2 cellular contexts compared by ENCODE assay signal in the genomic region with DNA sequence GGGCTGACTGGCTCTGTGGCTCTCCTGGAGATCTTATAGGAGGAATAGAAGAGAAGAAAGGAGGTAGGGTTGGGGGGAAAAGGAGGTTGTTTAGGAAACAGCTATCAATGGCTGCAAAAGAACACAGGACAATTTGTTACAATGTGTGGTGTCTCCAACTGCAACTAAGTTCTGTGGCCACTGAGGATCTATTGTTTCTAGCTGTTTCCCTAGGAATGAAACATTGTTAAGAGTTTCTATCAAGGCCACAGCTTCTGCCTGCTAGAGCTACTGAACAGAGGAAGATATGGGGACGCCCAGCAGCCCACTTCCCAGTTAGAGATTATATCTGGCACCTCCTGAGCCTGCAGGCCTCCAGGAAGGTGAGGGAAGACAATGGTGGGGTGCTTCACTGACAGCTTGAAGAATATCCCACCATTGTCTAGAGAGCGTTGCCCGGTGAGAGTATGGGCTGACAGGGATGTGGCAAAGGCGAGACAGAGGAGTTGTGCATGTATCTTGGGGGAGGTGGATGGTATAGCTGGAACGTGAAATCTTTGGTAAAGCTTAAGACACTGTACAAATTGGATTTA.
TF ChIP-seq lines count a peak whose summit lies in the region.

No MANE protein-coding gene starts in this region.

TF ChIP-seq in HepG2, 621 proteins besides CTCF, POLR2A, EP300 and RAD21:
- TF ChIP-seq POLR2G (IDR thresholded peaks at IDR 0.05; ENCODE audit: low read depth, low read length), result peak; percentile 29; the same call in 1 of the 2 replicates
- no peak for TF ChIP-seq MTA1 (CRISPR knock-in tag; IDR thresholded peaks at IDR 0.05; ENCODE audit: borderline replicate concordance)
- TF ChIP-seq SYNCRIP (IDR thresholded peaks at IDR 0.05; ENCODE audit: insufficient read depth, low read depth, low read length), result no peak
- no peak for TF ChIP-seq CHCHD3 (CRISPR knock-in tag; IDR thresholded peaks at IDR 0.05)
- no peak for TF ChIP-seq NR3C1 (CRISPR knock-in tag; IDR thresholded peaks at IDR 0.05)
- TF ChIP-seq SALL1 (CRISPR knock-in tag; IDR thresholded peaks at IDR 0.05), result no peak
- 0 out of 2 replicates have a peak, but pooled peaks have one; percentile 2 for TF ChIP-seq PAF1 (CRISPR knock-in tag; IDR thresholded peaks at IDR 0.05)
- no peak for TF ChIP-seq GABPB1 (CRISPR knock-in tag; IDR thresholded peaks at IDR 0.05)
- TF ChIP-seq MLLT10 (CRISPR knock-in tag; IDR thresholded peaks at IDR 0.05), result peak; percentile 48; the same call in 1 of the 2 replicates
- no peak for TF ChIP-seq POGZ (CRISPR knock-in tag; IDR thresholded peaks at IDR 0.05)
- TF ChIP-seq, protein P1, sequence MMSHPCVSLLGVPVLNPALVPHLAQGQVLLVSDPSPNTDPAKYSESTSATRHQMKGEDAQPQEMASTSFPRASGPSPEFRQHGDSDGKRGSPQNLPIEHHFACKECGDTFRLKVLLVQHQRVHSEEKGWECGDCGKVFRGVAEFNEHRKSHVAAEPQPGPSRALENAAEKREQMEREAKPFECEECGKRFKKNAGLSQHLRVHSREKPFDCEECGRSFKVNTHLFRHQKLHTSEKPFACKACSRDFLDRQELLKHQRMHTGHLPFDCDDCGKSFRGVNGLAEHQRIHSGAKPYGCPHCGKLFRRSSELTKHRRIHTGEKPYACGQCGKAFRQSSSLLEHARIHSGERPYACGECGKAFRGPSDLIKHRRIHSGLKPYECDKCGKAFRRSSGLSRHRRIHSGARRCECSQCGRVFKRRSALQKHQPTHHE (CRISPR knock-in tag; IDR thresholded peaks at IDR 0.05; ENCODE audit: borderline replicate concordance), result no peak
- TF ChIP-seq, protein P2, sequence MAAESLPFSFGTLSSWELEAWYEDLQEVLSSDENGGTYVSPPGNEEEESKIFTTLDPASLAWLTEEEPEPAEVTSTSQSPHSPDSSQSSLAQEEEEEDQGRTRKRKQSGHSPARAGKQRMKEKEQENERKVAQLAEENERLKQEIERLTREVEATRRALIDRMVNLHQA (CRISPR knock-in tag; IDR thresholded peaks at IDR 0.05), result no peak
- TF ChIP-seq, protein P3, sequence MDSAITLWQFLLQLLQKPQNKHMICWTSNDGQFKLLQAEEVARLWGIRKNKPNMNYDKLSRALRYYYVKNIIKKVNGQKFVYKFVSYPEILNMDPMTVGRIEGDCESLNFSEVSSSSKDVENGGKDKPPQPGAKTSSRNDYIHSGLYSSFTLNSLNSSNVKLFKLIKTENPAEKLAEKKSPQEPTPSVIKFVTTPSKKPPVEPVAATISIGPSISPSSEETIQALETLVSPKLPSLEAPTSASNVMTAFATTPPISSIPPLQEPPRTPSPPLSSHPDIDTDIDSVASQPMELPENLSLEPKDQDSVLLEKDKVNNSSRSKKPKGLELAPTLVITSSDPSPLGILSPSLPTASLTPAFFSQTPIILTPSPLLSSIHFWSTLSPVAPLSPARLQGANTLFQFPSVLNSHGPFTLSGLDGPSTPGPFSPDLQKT (CRISPR knock-in tag; IDR thresholded peaks at IDR 0.05; ENCODE audit: borderline replicate concordance), result no peak
- 0 out of 2 replicates have a peak, but pooled peaks have one; percentile 30 for TF ChIP-seq ZNF605 (CRISPR knock-in tag; IDR thresholded peaks at IDR 0.05)
- 0 out of 2 replicates have a peak, but pooled peaks have one; percentile 26 for TF ChIP-seq POLR2AphosphoS5 (IDR thresholded peaks at IDR 0.05; ENCODE audit: low read depth, low read length)
- no peak for TF ChIP-seq CHD2 (IDR thresholded peaks at IDR 0.05; ENCODE audit: low read depth, low read length)
- TF ChIP-seq ZNF44 (CRISPR knock-in tag; IDR thresholded peaks at IDR 0.05), result no peak

TF ChIP-seq in GM12878, 131 proteins besides CTCF, POLR2A, EP300 and RAD21:
- TF ChIP-seq JUNB (IDR thresholded peaks at IDR 0.05) (no peak), WRNIP1 (IDR thresholded peaks at IDR 0.05; ENCODE audit: borderline replicate concordance, low read depth, low read length) (no peak), GABPA (IDR thresholded peaks at IDR 0.05; ENCODE audit: low read depth) (no peak), SPI1 (IDR thresholded peaks at IDR 0.05; ENCODE audit: borderline replicate concordance, insufficient read depth, low read depth, low read length) (no peak), RCOR1 (conservative IDR thresholded peaks at IDR 0.05; ENCODE audit: low read depth, low read length) (no peak), SMC3 (IDR thresholded peaks at IDR 0.05; ENCODE audit: borderline replicate concordance, low read length) (no peak), NFXL1 (IDR thresholded peaks at IDR 0.05; ENCODE audit: borderline replicate concordance) (no peak), POLR2AphosphoS2 (IDR thresholded peaks at IDR 0.05; ENCODE audit: low read depth, low read length) (no peak), CHD1 (IDR thresholded peaks at IDR 0.05; ENCODE audit: low read depth, low read length) (no peak), PAX8 (IDR thresholded peaks at IDR 0.05) (no peak), SREBF2 (IDR thresholded peaks at IDR 0.05; ENCODE audit: low read length) (no peak), IRF4 (IDR thresholded peaks at IDR 0.05; ENCODE audit: low read depth, low read length) (no peak), CHD2 (IDR thresholded peaks at IDR 0.05; ENCODE audit: borderline replicate concordance, low read depth, low read length) (no peak), SUZ12 (IDR thresholded peaks at IDR 0.05; ENCODE audit: unreplicated experiment) (no peak), MTA3 (IDR thresholded peaks at IDR 0.05; ENCODE audit: borderline replicate concordance, low read length) (no peak), MYB (IDR thresholded peaks at IDR 0.05; ENCODE audit: borderline replicate concordance, low read depth, low read length) (no peak), PML (IDR thresholded peaks at IDR 0.05; ENCODE audit: low read length) (no peak)
- TF ChIP-seq, protein P4, sequence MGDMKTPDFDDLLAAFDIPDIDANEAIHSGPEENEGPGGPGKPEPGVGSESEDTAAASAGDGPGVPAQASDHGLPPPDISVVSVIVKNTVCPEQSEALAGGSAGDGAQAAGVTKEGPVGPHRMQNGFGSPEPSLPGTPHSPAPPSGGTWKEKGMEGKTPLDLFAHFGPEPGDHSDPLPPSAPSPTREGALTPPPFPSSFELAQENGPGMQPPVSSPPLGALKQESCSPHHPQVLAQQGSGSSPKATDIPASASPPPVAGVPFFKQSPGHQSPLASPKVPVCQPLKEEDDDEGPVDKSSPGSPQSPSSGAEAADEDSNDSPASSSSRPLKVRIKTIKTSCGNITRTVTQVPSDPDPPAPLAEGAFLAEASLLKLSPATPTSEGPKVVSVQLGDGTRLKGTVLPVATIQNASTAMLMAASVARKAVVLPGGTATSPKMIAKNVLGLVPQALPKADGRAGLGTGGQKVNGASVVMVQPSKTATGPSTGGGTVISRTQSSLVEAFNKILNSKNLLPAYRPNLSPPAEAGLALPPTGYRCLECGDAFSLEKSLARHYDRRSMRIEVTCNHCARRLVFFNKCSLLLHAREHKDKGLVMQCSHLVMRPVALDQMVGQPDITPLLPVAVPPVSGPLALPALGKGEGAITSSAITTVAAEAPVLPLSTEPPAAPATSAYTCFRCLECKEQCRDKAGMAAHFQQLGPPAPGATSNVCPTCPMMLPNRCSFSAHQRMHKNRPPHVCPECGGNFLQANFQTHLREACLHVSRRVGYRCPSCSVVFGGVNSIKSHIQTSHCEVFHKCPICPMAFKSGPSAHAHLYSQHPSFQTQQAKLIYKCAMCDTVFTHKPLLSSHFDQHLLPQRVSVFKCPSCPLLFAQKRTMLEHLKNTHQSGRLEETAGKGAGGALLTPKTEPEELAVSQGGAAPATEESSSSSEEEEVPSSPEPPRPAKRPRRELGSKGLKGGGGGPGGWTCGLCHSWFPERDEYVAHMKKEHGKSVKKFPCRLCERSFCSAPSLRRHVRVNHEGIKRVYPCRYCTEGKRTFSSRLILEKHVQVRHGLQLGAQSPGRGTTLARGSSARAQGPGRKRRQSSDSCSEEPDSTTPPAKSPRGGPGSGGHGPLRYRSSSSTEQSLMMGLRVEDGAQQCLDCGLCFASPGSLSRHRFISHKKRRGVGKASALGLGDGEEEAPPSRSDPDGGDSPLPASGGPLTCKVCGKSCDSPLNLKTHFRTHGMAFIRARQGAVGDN (IDR thresholded peaks at IDR 0.05), result no peak
TF ChIP-seq in GM12878: peak in this region for 0.
